In genomic region chr2:177254433-177255226, GRCh38 we compare ENCODE assay signal across 8 cellular contexts. TPM values are rescaled to one million over a fixed set of nuclear protein-coding genes. Genes with fewer than 3 reads are reported as not detected.
DNase-seq lines count a peak whose midpoint lies in the region; ATAC-seq and TF ChIP-seq lines count a peak whose summit lies in the region.

No MANE protein-coding gene starts in this region.

- in situ Hi-C loops in GM23248 (cut with MboI), result no loop called here

- peaks cover 46% of the 10 kb centered on the region for H4K20me1 ChIP-seq in GM23248 (ENCODE audit: insufficient read depth)

- H3K4me3 ChIP-seq in GM23248 (no peak overlapping the region), WERI-Rb-1 (ENCODE audit: low read depth, low read length) (no peak overlapping the region), left ventricle myocardium inferior (peak overlapping the region; percentile 7), spleen (peak overlapping the region in 1 of 8 donors; percentile 3)

- TF ChIP-seq POLR2A in spleen (IDR thresholded peaks at IDR 0.05), result no peak

- no peaks in the 10 kb centered on the region for H3K9me2 ChIP-seq in GM23248 (ENCODE audit: insufficient read depth)

- no peak for ATAC-seq in GM19452 (IDR thresholded peaks at IDR 0.05; ENCODE audit: unreplicated experiment)

- H2AFZ ChIP-seq in GM23248, result no peak overlapping the region

- H3K36me3 ChIP-seq in GM23248 (ENCODE audit: low read depth), result 0 out of 2 replicates have a peak, but pooled peaks cover 6% of the 10 kb centered on the region
- H3K36me3 ChIP-seq in WERI-Rb-1, result peaks cover 18% of the 10 kb centered on the region; the same call in 1 of the 2 replicates
- H3K36me3 ChIP-seq in left ventricle myocardium inferior, result no peaks in the 10 kb centered on the region
- H3K36me3 ChIP-seq in spleen, result peaks cover 0 to 35% (median 0%) of the 10 kb centered on the region in 6 donors

- DNase-seq in GM23248, result peak; percentile 37
- peak; percentile 72 for DNase-seq in WERI-Rb-1
- DNase-seq in left ventricle myocardium inferior, result no peak
- DNase-seq in spleen, result no peak
- no peak for DNase-seq in NOMO-1 treated with DMSO at 0.1 percent for 48 hours (lab: John Stamatoyannopoulos, UW; ENCODE audit: unreplicated experiment)
- DNase-seq in GM19238 (ENCODE audit: insufficient read length, low spot score), result no peak

- 70 to 74% methylated on average over 11 of the region's 11 CpGs for WGBS in GM23248 (ENCODE audit: low coverage in 1 of 2, low lambda C conversion rate in 2 of 2, missing lambda C conversion rate in 2 of 2), 2 experiments
- WGBS in spleen, 5 donors, result 76 to 84% (median 81%) methylated on average over 11 of the region's 11 CpGs

- H3K27ac ChIP-seq in 22Rv1 (no peak overlapping the region), GM23248 (no peak overlapping the region), WERI-Rb-1 (no peak overlapping the region), left ventricle myocardium inferior (replicated peaks) (peak overlapping the region; percentile 22), spleen (peak overlapping the region in 5 of 8 donors; percentile 9 to 89 (median 28))

- no peak overlapping the region for H3K4me2 ChIP-seq in GM23248 (ENCODE audit: unreplicated experiment)

- peaks cover 100% of the 10 kb centered on the region for H3K79me2 ChIP-seq in GM23248 (ENCODE audit: insufficient read depth)

- no peak overlapping the region for H3K9ac ChIP-seq in GM23248

- no peaks in the 10 kb centered on the region for H3K9me3 ChIP-seq in GM23248 (ENCODE audit: low read depth)
- H3K9me3 ChIP-seq in WERI-Rb-1 (ENCODE audit: severe bottlenecking), result peaks cover 8% of the 10 kb centered on the region
- peaks cover 3% of the 10 kb centered on the region for H3K9me3 ChIP-seq in left ventricle myocardium inferior (replicated peaks)
- H3K9me3 ChIP-seq in spleen, result peaks cover 0 to 4% (median 3%) of the 10 kb centered on the region in 8 donors

- H3K27me3 ChIP-seq in GM23248 (replicated peaks; ENCODE audit: insufficient read depth) (no peaks in the 10 kb centered on the region), WERI-Rb-1 (ENCODE audit: insufficient read depth, low read depth, severe bottlenecking) (no peaks in the 10 kb centered on the region), left ventricle myocardium inferior (ENCODE audit: low read depth) (no peaks in the 10 kb centered on the region), spleen (replicated peaks in 1 of 7) (no peaks in the 10 kb centered on the region)

- peak; percentile 56 for TF ChIP-seq CTCF in 22Rv1 (IDR thresholded peaks at IDR 0.05)
- TF ChIP-seq CTCF in WERI-Rb-1 (IDR thresholded peaks at IDR 0.05; ENCODE audit: low read depth, low read length), result peak; percentile 68
- peak; percentile 49 for TF ChIP-seq CTCF in left ventricle myocardium inferior (IDR thresholded peaks at IDR 0.05; ENCODE audit: borderline replicate concordance)
- peak in 4 of 11 experiments; percentile 16 to 29 (median 26) for TF ChIP-seq CTCF in spleen (IDR thresholded peaks at IDR 0.05 in 8 of 11, conservative IDR thresholded peaks at IDR 0.05 in 3 of 11)

- H3K4me1 ChIP-seq in GM23248 (ENCODE audit: insufficient read depth), result peaks cover 39% of the 10 kb centered on the region
- H3K4me1 ChIP-seq in left ventricle myocardium inferior, result peaks cover 100% of the 10 kb centered on the region
- peaks cover 53 to 100% (median 97%) of the 10 kb centered on the region in 6 donors for H3K4me1 ChIP-seq in spleen

- peaks cover 26% of the 10 kb centered on the region for H3F3A ChIP-seq in GM23248 (ENCODE audit: insufficient read depth)

- intact Hi-C loops in left ventricle myocardium inferior (cut with micrococcal nuclease) (no loop called here), spleen (cut with DNase I; ENCODE audit: low total_unique reads) (loop anchor here (5.0 kb wide), 1 partner anchor 32 kb away; no protein-coding TSS in a partner anchor)

RNA-seq across cellular contexts. Expression of gene NFE2L2, which starts 9.9 kb away (rescaled TPM):
- 62.0 and 77.4 TPM in 2 replicates for total RNA-seq in GM23248 (2014; rRNA removed; shearing (Covaris generic))
- polyA plus RNA-seq in GM23248 (2016; fragmentation: Nextera tagmentation; extraction: Ambion mirVana) (116 and 123 TPM in 2 replicates), spleen (10 to 100 TPM; 25.9 to 50.4 (median 27.0) TPM)
- total RNA-seq in left ventricle myocardium inferior (50.7 TPM), spleen (100 to 1,000 TPM in 6 of 7 donors, 10 to 100 TPM in 1; 87.0 to 148 (median 107) TPM)

RNA-seq across cellular contexts. Expression of gene HNRNPA3, which starts 42.0 kb away (rescaled TPM):
- 15.0 and 19.7 TPM in 2 replicates for total RNA-seq in GM23248 (2014; rRNA removed; shearing (Covaris generic))
- 47.1 and 51.0 TPM in 2 replicates for polyA plus RNA-seq in GM23248 (2016; fragmentation: Nextera tagmentation; extraction: Ambion mirVana)
- total RNA-seq in left ventricle myocardium inferior, result 73.2 TPM
- 100 to 1,000 TPM in 5 of 7 donors, 10 to 100 TPM in 2; 79.8 to 213 (median 157) TPM for total RNA-seq in spleen
- 100 to 1,000 TPM; 144 to 179 (median 159) TPM for polyA plus RNA-seq in spleen

Comparison
In these comparisons a context has a peak if more than half of its experiments do, and no peak if none do; other contexts are left out.
1. H3K27ac ChIP-seq: peak in left ventricle myocardium inferior (single experiment) and spleen (5 of 8); none in 22Rv1 (single experiment), GM23248 (single experiment) and WERI-Rb-1 (single experiment).
2. DNase-seq: peak in GM23248 (single experiment) and WERI-Rb-1 (single experiment); none in left ventricle myocardium inferior (single experiment), spleen (single experiment), NOMO-1 treated with DMSO at 0.1 percent for 48 hours (single experiment) and GM19238 (single experiment).